In the genomic region with DNA sequence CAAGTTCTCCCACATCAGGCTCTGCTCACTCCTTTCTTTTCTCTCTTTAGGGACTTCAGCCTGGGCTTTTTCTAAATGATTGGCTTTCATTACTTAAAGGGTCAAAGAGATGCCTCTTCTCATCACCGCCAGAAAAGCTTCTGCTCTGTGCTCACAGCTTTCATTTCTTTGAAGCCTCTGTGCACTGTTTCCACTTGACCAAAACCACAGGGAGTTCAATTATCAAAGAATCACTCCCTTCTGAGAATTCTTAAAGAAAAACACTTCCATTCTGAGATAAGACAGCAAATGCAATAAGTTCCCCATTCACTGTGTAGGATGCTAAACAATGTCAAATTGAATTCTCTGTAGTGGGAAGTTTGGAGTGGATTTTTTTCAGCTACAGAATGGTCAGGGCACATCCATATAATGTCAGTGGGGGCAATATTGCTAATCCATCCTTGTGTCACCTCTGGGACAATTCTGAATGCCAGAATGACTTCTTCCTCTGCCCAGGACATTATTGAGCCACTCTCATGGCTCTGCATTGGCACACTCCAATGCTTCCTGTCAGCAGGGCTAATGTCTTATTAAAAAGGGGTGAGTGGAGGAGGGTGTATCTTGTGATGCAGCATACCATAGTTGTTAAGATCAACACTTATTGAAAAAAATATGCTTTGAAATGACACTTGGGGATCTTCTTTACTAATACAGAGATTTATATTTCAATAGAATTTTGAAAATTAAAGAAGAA, we compare ENCODE assay signal across 15 cellular contexts.
A peak's percentile ranks its signal among the peaks of the same experiment; 100 is the strongest.
DNase-seq lines count a peak whose midpoint lies in the region; ATAC-seq, FAIRE-seq and TF ChIP-seq lines count a peak whose summit lies in the region.
"Had no signal": no experiment of that assay in that cellular context is flagged by ENCODE, and none has a peak within 500 bp of the region (broad histone marks: within the 10 kb centered on the region; RNA-seq: fewer than 3 reads in every experiment).

No MANE protein-coding gene starts in this region.

- POLR2A ChIA-PET in activated naive CD8-positive, alpha-beta T cell treated with anti-CD3 and anti-CD28 coated beads, Interleukin-2, amount 10 ng/mL, durations not matched to agents 7 days and 5 days (lab: Charles Lee): no interaction called here

- no peaks in the 10 kb centered on the region for H3K27me3 Mint-ChIP-seq in activated naive CD4-positive, alpha-beta T cell treated with anti-CD3 and anti-CD28 coated beads for 36 hours (ENCODE audit: low read depth)
- no peaks in the 10 kb centered on the region for H3K27me3 Mint-ChIP-seq in activated naive CD8-positive, alpha-beta T cell treated with anti-CD3 and anti-CD28 coated beads, Interleukin-2, amount 10 ng/mL, durations not matched to agents 7 days and 5 days

- H3K9me3 Mint-ChIP-seq in activated naive CD4-positive, alpha-beta T cell treated with anti-CD3 and anti-CD28 coated beads for 36 hours: no peaks in the 10 kb centered on the region
- H3K9me3 Mint-ChIP-seq in activated naive CD8-positive, alpha-beta T cell treated with anti-CD3 and anti-CD28 coated beads, Interleukin-2, amount 10 ng/mL, durations not matched to agents 7 days and 5 days: peaks cover 2% of the 10 kb centered on the region
- H3K9me3 Mint-ChIP-seq: central memory CD8-positive, alpha-beta T cell; immature natural killer cell had no signal

- no peak for FAIRE-seq in H54 (lab: Jason Lieb, UNC)
- FAIRE-seq: D721Med had no signal

- H3K4me1 Mint-ChIP-seq in activated naive CD4-positive, alpha-beta T cell treated with anti-CD3 and anti-CD28 coated beads for 36 hours (ENCODE audit: low read depth): peaks cover 19% of the 10 kb centered on the region
- H3K4me1 Mint-ChIP-seq in activated naive CD8-positive, alpha-beta T cell treated with anti-CD3 and anti-CD28 coated beads, Interleukin-2, amount 10 ng/mL, durations not matched to agents 7 days and 5 days: peaks cover 39% of the 10 kb centered on the region
- H3K4me1 Mint-ChIP-seq: central memory CD8-positive, alpha-beta T cell had no signal

- H3K27ac Mint-ChIP-seq in activated naive CD4-positive, alpha-beta T cell treated with anti-CD3 and anti-CD28 coated beads for 36 hours: no peak overlapping the region
- H3K27ac Mint-ChIP-seq in activated naive CD8-positive, alpha-beta T cell treated with anti-CD3 and anti-CD28 coated beads, Interleukin-2, amount 10 ng/mL, durations not matched to agents 7 days and 5 days: peak overlapping the region; percentile 89

- CTCF ChIA-PET in activated naive CD4-positive, alpha-beta T cell treated with anti-CD3 and anti-CD28 coated beads for 36 hours (lab: Charles Lee): no interaction called here

- intact Hi-C loops in activated naive CD4-positive, alpha-beta T cell treated with anti-CD3 and anti-CD28 coated beads for 36 hours (cut with micrococcal nuclease): no loop called here

- H3K36me3 Mint-ChIP-seq in activated naive CD4-positive, alpha-beta T cell treated with anti-CD3 and anti-CD28 coated beads for 36 hours (ENCODE audit: low read depth): no peaks in the 10 kb centered on the region
- H3K36me3 Mint-ChIP-seq in activated naive CD8-positive, alpha-beta T cell treated with anti-CD3 and anti-CD28 coated beads, Interleukin-2, amount 10 ng/mL, durations not matched to agents 7 days and 5 days: peaks cover 6% of the 10 kb centered on the region
- H3K36me3 Mint-ChIP-seq: immature natural killer cell had no signal

- TF ChIP-seq POLR2A in H54 (IDR thresholded peaks at IDR 0.05; ENCODE audit: low read depth, low read length): no peak

- peak; percentile 6 for DNase-seq in activated naive CD4-positive, alpha-beta T cell treated with anti-CD3 and anti-CD28 coated beads for 36 hours
- DNase-seq in activated naive CD4-positive, alpha-beta T cell (lab: John Stamatoyannopoulos, UW): no peak
- DNase-seq in NCI-H69 (lab: John Stamatoyannopoulos, UW): peak; percentile 18
- DNase-seq in activated naive CD8-positive, alpha-beta T cell treated with anti-CD3 and anti-CD28 coated beads, Interleukin-2, amount 10 ng/mL, durations not matched to agents 7 days and 5 days: no peak
- DNase-seq in retina: peak; percentile 63
- no peak for DNase-seq in H54 (ENCODE audit: insufficient read length, low spot score)
- DNase-seq in stimulated activated CD4-positive, alpha-beta T cell treated with anti-CD3 and anti-CD28 coated beads, Interleukin-12 subunit alpha, Interleukin-12 subunit beta, amount 100 ng/mL, for 4 hours: no peak
- DNase-seq: activated effector memory CD4-positive, alpha-beta T cell treated with Interleukin-2 at 50 U/mL for 16 hours; gastrocnemius medialis; immature natural killer cell; midbrain had no signal

- peak; percentile 89 for ATAC-seq in activated naive CD8-positive, alpha-beta T cell treated with anti-CD3 and anti-CD28 coated beads, Interleukin-2, amount 10 ng/mL, durations not matched to agents 7 days and 5 days (ENCODE audit: low read depth)
- ATAC-seq in GM21390 (IDR thresholded peaks at IDR 0.05; ENCODE audit: unreplicated experiment): no peak
- ATAC-seq: gastrocnemius medialis, SK-N-SH treated with all-trans-retinoic acid at 6 μM for 48 hours had no signal

- H3K4me3 Mint-ChIP-seq in activated naive CD4-positive, alpha-beta T cell treated with anti-CD3 and anti-CD28 coated beads for 36 hours: no peak overlapping the region
- H3K4me3 Mint-ChIP-seq in activated naive CD8-positive, alpha-beta T cell treated with anti-CD3 and anti-CD28 coated beads, Interleukin-2, amount 10 ng/mL, durations not matched to agents 7 days and 5 days: peak overlapping the region; percentile 59
- H3K4me3 Mint-ChIP-seq: central memory CD8-positive, alpha-beta T cell; immature natural killer cell had no signal

Comparison
In these comparisons a context has a peak if more than half of its experiments do, and no peak if none do; other contexts are left out.
1. DNase-seq: peak in activated naive CD4-positive, alpha-beta T cell treated with anti-CD3 and anti-CD28 coated beads for 36 hours (single experiment), NCI-H69 (single experiment) and retina (single experiment); none in activated naive CD4-positive, alpha-beta T cell (0 of 4), activated naive CD8-positive, alpha-beta T cell treated with anti-CD3 and anti-CD28 coated beads, Interleukin-2, amount 10 ng/mL, durations not matched to agents 7 days and 5 days (single experiment), H54 (single experiment) and stimulated activated CD4-positive, alpha-beta T cell treated with anti-CD3 and anti-CD28 coated beads, Interleukin-12 subunit alpha, Interleukin-12 subunit beta, amount 100 ng/mL, for 4 hours (single experiment).